Comparison of ENCODE assay signal across 20 cellular contexts in genomic region chr3:148742127-148742526, GRCh38. TPM values are rescaled to one million over a fixed set of nuclear protein-coding genes. Genes with fewer than 3 reads are reported as not detected.
DNase-seq lines count a peak whose midpoint lies in the region; ATAC-seq and TF ChIP-seq lines count a peak whose summit lies in the region.
"Had no signal": no experiment of that assay in that cellular context is flagged by ENCODE, and none has a peak within 500 bp of the region (broad histone marks: within the 10 kb centered on the region; RNA-seq: fewer than 3 reads in every experiment).

No MANE protein-coding gene starts in this region.

- DNase-seq in HAP-1 (ENCODE audit: low spot score in 2 of 2) = peak; percentile 55 to 99
- DNase-seq in body of pancreas = no peak
- peak; percentile 21 for DNase-seq in neuronal stem cell (ENCODE audit: low spot score)
- DNase-seq in AG20443 (ENCODE audit: low spot score) = no peak
- no peak for DNase-seq in effector memory CD4-positive, alpha-beta T cell
- DNase-seq: 8988T; ACHN; C1 segment of cervical spinal cord; Calu3; CD4-positive, alpha-beta memory T cell; COR-L47; DMS53; DND-41; GM23248; H9; HFFc6 had no signal

- 50 to 71% methylated on average over 5 of the region's 5 CpGs for WGBS in body of pancreas, 2 donors
- WGBS in neuronal stem cell (ENCODE audit: extremely low coverage in 2 of 2, insufficient read length in 2 of 2, insufficient replicate concordance in 1 of 2), 2 donors = no CpG with 5 or more reads among the region's 5 CpGs

- H3K9ac ChIP-seq in neural cell (ENCODE audit: low read length) (no peak overlapping the region), neuronal stem cell (ENCODE audit: low read depth, low read length, poor library complexity) (no peak overlapping the region)
- H3K9ac ChIP-seq: GM23248 had no signal

- TF ChIP-seq EP300 in neural cell (conservative IDR thresholded peaks at IDR 0.05; ENCODE audit: poor library complexity, severe bottlenecking) = peak; percentile 64

- no peaks in the 10 kb centered on the region for H4K20me1 ChIP-seq in neural cell (ENCODE audit: insufficient read depth)

- no peak overlapping the region for H3K23ac ChIP-seq in neuronal stem cell (ENCODE audit: low read depth, low read length, poor library complexity)

- H4K91ac ChIP-seq in neuronal stem cell (ENCODE audit: low read depth, low read length, poor library complexity) = no peak overlapping the region

- TF ChIP-seq POLR2A in body of pancreas (IDR thresholded peaks at IDR 0.05) = no peak

- no peak for TF ChIP-seq RAD21 in neural cell (conservative IDR thresholded peaks at IDR 0.05)

- H3K27me3 ChIP-seq in HAP-1 (ENCODE audit: low read depth) (no peaks in the 10 kb centered on the region), body of pancreas (no peaks in the 10 kb centered on the region), neural cell (ENCODE audit: insufficient read depth, low read depth, low read length) (no peaks in the 10 kb centered on the region), neuronal stem cell (ENCODE audit: control insufficient read depth in 3 of 3, insufficient read depth in 3 of 3, low read depth in 1 of 3, low read length in 3 of 3) (no peaks in the 10 kb centered on the region)
- H3K27me3 ChIP-seq in effector memory CD4-positive, alpha-beta T cell (replicated peaks; ENCODE audit: control insufficient read depth, insufficient read depth, low read length, poor library complexity, severe bottlenecking) = no peaks in the 10 kb centered on the region

- H3F3A ChIP-seq in neural cell (ENCODE audit: insufficient read depth, low read length, poor library complexity, severe bottlenecking) = no peaks in the 10 kb centered on the region

- H2BK15ac ChIP-seq in neuronal stem cell (ENCODE audit: low read length) = no peak overlapping the region

- H3K27ac ChIP-seq in body of pancreas (peak overlapping the region; percentile 10 to 86 (median 51)), neural cell (ENCODE audit: low read length) (peak overlapping the region; percentile 18), neuronal stem cell (replicated peaks; ENCODE audit: low read length) (no peak overlapping the region)
- no peak overlapping the region for H3K27ac ChIP-seq in effector memory CD4-positive, alpha-beta T cell (ENCODE audit: insufficient read depth, low read length, poor library complexity, severe bottlenecking)
- H3K27ac ChIP-seq: A549, GM23248 had no signal

- H2BK12ac ChIP-seq in neuronal stem cell (ENCODE audit: low read length) = no peak overlapping the region

- no peak overlapping the region for H2BK120ac ChIP-seq in neuronal stem cell (ENCODE audit: low read depth, low read length)

- intact Hi-C loops in body of pancreas (cut with DNase I) = no loop called here

- H3K4me2 ChIP-seq in neural cell (ENCODE audit: low read length) = peak overlapping the region; percentile 3
- no peak overlapping the region for H3K4me2 ChIP-seq in neuronal stem cell (ENCODE audit: insufficient read depth, low read length, poor library complexity, severe bottlenecking)
- H3K4me2 ChIP-seq: A549 had no signal

- H3K4me3 ChIP-seq in HAP-1 (no peak overlapping the region), body of pancreas (no peak overlapping the region), neural cell (ENCODE audit: low read length) (peak overlapping the region; percentile 26), neuronal stem cell (ENCODE audit: low read length in 2 of 2) (no peak overlapping the region)
- H3K4me3 ChIP-seq in effector memory CD4-positive, alpha-beta T cell (ENCODE audit: insufficient read depth, low read depth, low read length, poor library complexity, severe bottlenecking) = no peak overlapping the region
- H3K4me3 ChIP-seq: A549, GM23248 had no signal

- no peak overlapping the region for H3K4ac ChIP-seq in neuronal stem cell (ENCODE audit: low read length)

- H3K36me3 ChIP-seq in HAP-1 (replicated peaks) (no peaks in the 10 kb centered on the region), body of pancreas (replicated peaks in 1 of 2; ENCODE audit: insufficient read depth in 1 of 2, low read depth in 2 of 2) (no peaks in the 10 kb centered on the region), neural cell (ENCODE audit: insufficient read depth, low read length) (no peaks in the 10 kb centered on the region), neuronal stem cell (replicated peaks in 1 of 2; ENCODE audit: control insufficient read depth in 2 of 2, insufficient read depth in 2 of 2, low read length in 2 of 2) (no peaks in the 10 kb centered on the region)
- H3K36me3 ChIP-seq in effector memory CD4-positive, alpha-beta T cell (ENCODE audit: control insufficient read depth, insufficient read depth, low read length) = no peaks in the 10 kb centered on the region

- H3K4me1 ChIP-seq in HAP-1 (peaks cover 19% of the 10 kb centered on the region), body of pancreas (peaks cover 41% of the 10 kb centered on the region), neuronal stem cell (ENCODE audit: control insufficient read depth in 2 of 2, insufficient read depth in 1 of 2, low read depth in 1 of 2, low read length in 2 of 2) (peaks cover 4 to 9% of the 10 kb centered on the region in 2 donors)
- H3K4me1 ChIP-seq in effector memory CD4-positive, alpha-beta T cell (ENCODE audit: control insufficient read depth, insufficient read depth, low read length, poor library complexity, severe bottlenecking) = no peaks in the 10 kb centered on the region

- H2AFZ ChIP-seq in neural cell (ENCODE audit: low read depth, low read length) = peak overlapping the region; percentile 2
- H2AFZ ChIP-seq in neuronal stem cell (ENCODE audit: low read length) = peak overlapping the region; percentile 70
- H2AFZ ChIP-seq: GM23248 had no signal

- no peaks in the 10 kb centered on the region for H3K9me2 ChIP-seq in neural cell (ENCODE audit: insufficient read depth, low read length)

- no peak overlapping the region for H2BK5ac ChIP-seq in neuronal stem cell (ENCODE audit: low read length)

- no peak overlapping the region for H3K18ac ChIP-seq in neuronal stem cell (ENCODE audit: low read length)

- H4K8ac ChIP-seq in neuronal stem cell (ENCODE audit: low read depth, low read length) = no peak overlapping the region

- H3K79me1 ChIP-seq in neuronal stem cell (ENCODE audit: low read depth, low read length) = no peaks in the 10 kb centered on the region

- TF ChIP-seq CTCF in body of pancreas (IDR thresholded peaks at IDR 0.05) (no peak), neural cell (IDR thresholded peaks at IDR 0.05; ENCODE audit: poor library complexity, severe bottlenecking) (no peak)

- ATAC-seq in body of pancreas (no peak), GM19397 (IDR thresholded peaks at IDR 0.05; ENCODE audit: unreplicated experiment) (no peak), GM18520 (IDR thresholded peaks at IDR 0.05; ENCODE audit: unreplicated experiment) (no peak)
- ATAC-seq: A549 had no signal

- H3K9me3 ChIP-seq in HAP-1 = no peaks in the 10 kb centered on the region
- no peaks in the 10 kb centered on the region for H3K9me3 ChIP-seq in body of pancreas
- no peaks in the 10 kb centered on the region for H3K9me3 ChIP-seq in neural cell (ENCODE audit: low read length)
- H3K9me3 ChIP-seq in neuronal stem cell (replicated peaks in 1 of 2; ENCODE audit: control insufficient read depth in 2 of 2, insufficient read depth in 1 of 2, low read depth in 1 of 2, low read length in 2 of 2) = no peaks in the 10 kb centered on the region
- H3K9me3 ChIP-seq in effector memory CD4-positive, alpha-beta T cell (ENCODE audit: control insufficient read depth, low read length) = no peaks in the 10 kb centered on the region
- H3K9me3 ChIP-seq: A549 had no signal

- H3K14ac ChIP-seq in neuronal stem cell (ENCODE audit: low read length) = no peak overlapping the region

- in situ Hi-C loops in HAP-1 (cut with MboI; ENCODE audit: low sequenced_read_pairs) = no loop called here

- H2AK5ac ChIP-seq in neuronal stem cell (ENCODE audit: low read depth, low read length) = no peak overlapping the region

- no peaks in the 10 kb centered on the region for H3K79me2 ChIP-seq in neural cell (replicated peaks; ENCODE audit: insufficient read depth, low read length)

TF ChIP-seq in neural cell, 6 proteins besides CTCF, POLR2A, EP300 and RAD21:
- TF ChIP-seq POLR2AphosphoS5 (IDR thresholded peaks at IDR 0.05) (peak; percentile 36), SMC3 (conservative IDR thresholded peaks at IDR 0.05; ENCODE audit: poor library complexity) (no peak)

RNA-seq across cellular contexts. Expression of gene AGTR1, which starts 44.4 kb away (rescaled TPM):
- 10 to 100 TPM in 1 of 2 donors, 1 to 10 TPM in 1; 4.4 to 11.2 TPM for total RNA-seq in body of pancreas
- 1.3 and 1.9 TPM in 2 replicates for polyA plus RNA-seq in neural cell
- polyA minus RNA-seq in neural cell = 1.3 and 1.5 TPM in 2 replicates
- 0.03 TPM for polyA plus RNA-seq in neuronal stem cell (2013, experiment 1 of 2)
- 0.04 TPM for polyA plus RNA-seq in neuronal stem cell (2013, experiment 2 of 2)
- total RNA-seq: Calu3; CD4-positive, alpha-beta memory T cell; H9 had no signal
- polyA plus RNA-seq: CD4-positive, alpha-beta memory T cell had no signal

Comparison
In these comparisons a context has a peak if more than half of its experiments do, and no peak if none do; other contexts are left out.
1. DNase-seq: peak in HAP-1 (2 of 2) and neuronal stem cell (single experiment); none in body of pancreas (0 of 4), AG20443 (single experiment) and effector memory CD4-positive, alpha-beta T cell (0 of 3).
2. H3K27ac ChIP-seq: peak in body of pancreas (4 of 4) and neural cell (single experiment); none in neuronal stem cell (single experiment) and effector memory CD4-positive, alpha-beta T cell (single experiment).